Comparison of ENCODE assay signal across 1 cellular context in genomic region chr19:29527500-29528328, GRCh38.
TF ChIP-seq lines count a peak whose summit lies in the region.

No MANE protein-coding gene starts in this region.

TF ChIP-seq in HEK293, 187 proteins besides CTCF, POLR2A, EP300 and RAD21 (continued from another document):
- TF ChIP-seq SP7 (tag by site-specific recombination; IDR thresholded peaks at IDR 0.05) (0 out of 2 replicates have a peak, but pooled peaks have one; percentile 47), ZNF488 (tag by site-specific recombination; IDR thresholded peaks at IDR 0.05) (no peak), EGR2 (tag by site-specific recombination; IDR thresholded peaks at IDR 0.05; ENCODE audit: low read depth) (peak; percentile 99), PRDM10 (tag by site-specific recombination; IDR thresholded peaks at IDR 0.05) (peak; percentile 58), ZNF645 (tag by site-specific recombination; IDR thresholded peaks at IDR 0.05) (no peak; the same call in 1 of the 2 replicates), ZNF341 (tag by site-specific recombination; IDR thresholded peaks at IDR 0.05; ENCODE audit: low read depth) (peak; percentile 86), ZBTB44 (tag by site-specific recombination; IDR thresholded peaks at IDR 0.05) (no peak), SP2 (tag by site-specific recombination; IDR thresholded peaks at IDR 0.05) (peak; percentile 10), ZNF530 (tag by site-specific recombination; IDR thresholded peaks at IDR 0.05; ENCODE audit: low read depth) (0 out of 2 replicates have a peak, but pooled peaks have one; percentile 44), ZIC2 (tag by site-specific recombination; IDR thresholded peaks at IDR 0.05) (peak; percentile 80), TRIM28 (IDR thresholded peaks at IDR 0.05; ENCODE audit: borderline replicate concordance, low read length) (no peak), REST (tag by site-specific recombination; IDR thresholded peaks at IDR 0.05) (peak; percentile 37; the same call in 1 of the 2 replicates), ZBTB7A (tag by site-specific recombination; IDR thresholded peaks at IDR 0.05; ENCODE audit: low read depth) (peak; percentile 27; the same call in 1 of the 2 replicates), ZBTB8A (tag by site-specific recombination; IDR thresholded peaks at IDR 0.05) (peak; percentile 64), KLF1 (tag by site-specific recombination; IDR thresholded peaks at IDR 0.05) (0 out of 2 replicates have a peak, but pooled peaks have one; percentile 11), ZFP41 (tag by site-specific recombination; IDR thresholded peaks at IDR 0.05; ENCODE audit: borderline replicate concordance) (0 out of 2 replicates have a peak, but pooled peaks have one; percentile 12)
- TF ChIP-seq, protein P1, sequence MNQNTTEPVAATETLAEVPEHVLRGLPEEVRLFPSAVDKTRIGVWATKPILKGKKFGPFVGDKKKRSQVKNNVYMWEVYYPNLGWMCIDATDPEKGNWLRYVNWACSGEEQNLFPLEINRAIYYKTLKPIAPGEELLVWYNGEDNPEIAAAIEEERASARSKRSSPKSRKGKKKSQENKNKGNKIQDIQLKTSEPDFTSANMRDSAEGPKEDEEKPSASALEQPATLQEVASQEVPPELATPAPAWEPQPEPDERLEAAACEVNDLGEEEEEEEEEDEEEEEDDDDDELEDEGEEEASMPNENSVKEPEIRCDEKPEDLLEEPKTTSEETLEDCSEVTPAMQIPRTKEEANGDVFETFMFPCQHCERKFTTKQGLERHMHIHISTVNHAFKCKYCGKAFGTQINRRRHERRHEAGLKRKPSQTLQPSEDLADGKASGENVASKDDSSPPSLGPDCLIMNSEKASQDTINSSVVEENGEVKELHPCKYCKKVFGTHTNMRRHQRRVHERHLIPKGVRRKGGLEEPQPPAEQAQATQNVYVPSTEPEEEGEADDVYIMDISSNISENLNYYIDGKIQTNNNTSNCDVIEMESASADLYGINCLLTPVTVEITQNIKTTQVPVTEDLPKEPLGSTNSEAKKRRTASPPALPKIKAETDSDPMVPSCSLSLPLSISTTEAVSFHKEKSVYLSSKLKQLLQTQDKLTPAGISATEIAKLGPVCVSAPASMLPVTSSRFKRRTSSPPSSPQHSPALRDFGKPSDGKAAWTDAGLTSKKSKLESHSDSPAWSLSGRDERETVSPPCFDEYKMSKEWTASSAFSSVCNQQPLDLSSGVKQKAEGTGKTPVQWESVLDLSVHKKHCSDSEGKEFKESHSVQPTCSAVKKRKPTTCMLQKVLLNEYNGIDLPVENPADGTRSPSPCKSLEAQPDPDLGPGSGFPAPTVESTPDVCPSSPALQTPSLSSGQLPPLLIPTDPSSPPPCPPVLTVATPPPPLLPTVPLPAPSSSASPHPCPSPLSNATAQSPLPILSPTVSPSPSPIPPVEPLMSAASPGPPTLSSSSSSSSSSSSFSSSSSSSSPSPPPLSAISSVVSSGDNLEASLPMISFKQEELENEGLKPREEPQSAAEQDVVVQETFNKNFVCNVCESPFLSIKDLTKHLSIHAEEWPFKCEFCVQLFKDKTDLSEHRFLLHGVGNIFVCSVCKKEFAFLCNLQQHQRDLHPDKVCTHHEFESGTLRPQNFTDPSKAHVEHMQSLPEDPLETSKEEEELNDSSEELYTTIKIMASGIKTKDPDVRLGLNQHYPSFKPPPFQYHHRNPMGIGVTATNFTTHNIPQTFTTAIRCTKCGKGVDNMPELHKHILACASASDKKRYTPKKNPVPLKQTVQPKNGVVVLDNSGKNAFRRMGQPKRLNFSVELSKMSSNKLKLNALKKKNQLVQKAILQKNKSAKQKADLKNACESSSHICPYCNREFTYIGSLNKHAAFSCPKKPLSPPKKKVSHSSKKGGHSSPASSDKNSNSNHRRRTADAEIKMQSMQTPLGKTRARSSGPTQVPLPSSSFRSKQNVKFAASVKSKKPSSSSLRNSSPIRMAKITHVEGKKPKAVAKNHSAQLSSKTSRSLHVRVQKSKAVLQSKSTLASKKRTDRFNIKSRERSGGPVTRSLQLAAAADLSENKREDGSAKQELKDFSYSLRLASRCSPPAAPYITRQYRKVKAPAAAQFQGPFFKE (tag by site-specific recombination; IDR thresholded peaks at IDR 0.05; ENCODE audit: borderline replicate concordance): 0 out of 2 replicates have a peak, but pooled peaks have one; percentile 22
- TF ChIP-seq, protein P2, sequence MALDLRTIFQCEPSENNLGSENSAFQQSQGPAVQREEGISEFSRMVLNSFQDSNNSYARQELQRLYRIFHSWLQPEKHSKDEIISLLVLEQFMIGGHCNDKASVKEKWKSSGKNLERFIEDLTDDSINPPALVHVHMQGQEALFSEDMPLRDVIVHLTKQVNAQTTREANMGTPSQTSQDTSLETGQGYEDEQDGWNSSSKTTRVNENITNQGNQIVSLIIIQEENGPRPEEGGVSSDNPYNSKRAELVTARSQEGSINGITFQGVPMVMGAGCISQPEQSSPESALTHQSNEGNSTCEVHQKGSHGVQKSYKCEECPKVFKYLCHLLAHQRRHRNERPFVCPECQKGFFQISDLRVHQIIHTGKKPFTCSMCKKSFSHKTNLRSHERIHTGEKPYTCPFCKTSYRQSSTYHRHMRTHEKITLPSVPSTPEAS (tag by site-specific recombination; IDR thresholded peaks at IDR 0.05): peak; percentile 10; the same call in 1 of the 2 replicates
